1 cellular context compared by ENCODE assay signal in genomic region chr4:8292388-8293107, GRCh38.
TF ChIP-seq lines count a peak whose summit lies in the region.

No MANE protein-coding gene starts in this region.

TF ChIP-seq in H1, 55 proteins besides CTCF, POLR2A, EP300 and RAD21:
- no peak for TF ChIP-seq CHD7 (IDR thresholded peaks at IDR 0.05; ENCODE audit: insufficient replicate concordance, low read length)
- no peak for TF ChIP-seq BRCA1 (IDR thresholded peaks at IDR 0.05; ENCODE audit: low read depth, low read length)
- TF ChIP-seq GABPA (IDR thresholded peaks at IDR 0.05; ENCODE audit: borderline replicate concordance, insufficient read depth, low read length), result no peak
- TF ChIP-seq SIRT6 (IDR thresholded peaks at IDR 0.05; ENCODE audit: low read length), result no peak
- TF ChIP-seq KDM1A (IDR thresholded peaks at IDR 0.05; ENCODE audit: borderline replicate concordance, low read length), result no peak
- TF ChIP-seq TEAD4 (IDR thresholded peaks at IDR 0.05; ENCODE audit: low read depth, low read length), result no peak
- no peak for TF ChIP-seq SUZ12 (IDR thresholded peaks at IDR 0.05; ENCODE audit: low read length)
- TF ChIP-seq POU5F1 (IDR thresholded peaks at IDR 0.05; ENCODE audit: low read depth, low read length), result no peak
- no peak for TF ChIP-seq ASH2L (IDR thresholded peaks at IDR 0.05; ENCODE audit: low read length)
- TF ChIP-seq NRF1 (IDR thresholded peaks at IDR 0.05; ENCODE audit: low read depth, low read length), result no peak
- no peak for TF ChIP-seq TAF7 (optimal IDR thresholded peaks at IDR 0.05; ENCODE audit: borderline replicate concordance, low read depth, low read length)
- no peak for TF ChIP-seq BCL11A (IDR thresholded peaks at IDR 0.05; ENCODE audit: low read depth in 2 of 2, low read length in 2 of 2)
- no peak for TF ChIP-seq JUND (IDR thresholded peaks at IDR 0.05; ENCODE audit: low read length)
- no peak for TF ChIP-seq HDAC6 (IDR thresholded peaks at IDR 0.05; ENCODE audit: low read depth, low read length)
- TF ChIP-seq BACH1 (IDR thresholded peaks at IDR 0.05; ENCODE audit: low read length), result no peak
- no peak for TF ChIP-seq CHD2 (IDR thresholded peaks at IDR 0.05; ENCODE audit: low read length)
